ENCODE assay signal across 19 cellular contexts in genomic region chr3:167855306-167855705, GRCh38.
DNase-seq lines count a peak whose midpoint lies in the region; ATAC-seq and TF ChIP-seq lines count a peak whose summit lies in the region.
"Had no signal": no experiment of that assay in that cellular context is flagged by ENCODE, and none has a peak within 500 bp of the region (broad histone marks: within the 10 kb centered on the region; RNA-seq: fewer than 3 reads in every experiment).

No MANE protein-coding gene starts in this region.

- ATAC-seq in RWPE2 (ENCODE audit: low read depth), result peak; percentile 72
- ATAC-seq in foreskin keratinocyte, result peak; percentile 38
- ATAC-seq in GM21825 (IDR thresholded peaks at IDR 0.05; ENCODE audit: unreplicated experiment), result no peak
- ATAC-seq: CD8-positive, alpha-beta T cell had no signal

- H3K9me3 ChIP-seq in RWPE2 (ENCODE audit: severe bottlenecking), result no peaks in the 10 kb centered on the region
- H3K9me3 ChIP-seq: BLaER1, HAP-1 had no signal

- no peaks in the 10 kb centered on the region for H3K4me1 ChIP-seq in RWPE2 (ENCODE audit: insufficient read depth, poor library complexity, severe bottlenecking)
- H3K4me1 ChIP-seq in foreskin keratinocyte, result no peaks in the 10 kb centered on the region
- H3K4me1 ChIP-seq: BLaER1 had no signal

- no peak for TF ChIP-seq CTCF in RWPE2 (IDR thresholded peaks at IDR 0.05; ENCODE audit: poor library complexity, severe bottlenecking)
- TF ChIP-seq CTCF in foreskin keratinocyte (conservative IDR thresholded peaks at IDR 0.05), result no peak

- H3K36me3 ChIP-seq in RWPE2 (ENCODE audit: low read depth), result no peaks in the 10 kb centered on the region
- H3K36me3 ChIP-seq: BLaER1, HAP-1 had no signal

- H3K27me3 ChIP-seq in RWPE2 (ENCODE audit: insufficient read depth, poor library complexity, severe bottlenecking), result peaks cover 3% of the 10 kb centered on the region
- H3K27me3 ChIP-seq in foreskin keratinocyte, result no peaks in the 10 kb centered on the region
- H3K27me3 ChIP-seq: BLaER1 had no signal

- peak; percentile 10 for DNase-seq in HCEC 1CT
- no peak for DNase-seq in RWPE2 (ENCODE audit: low spot score)
- DNase-seq in foreskin keratinocyte, result peak in 1 of 2 donors; percentile 57
- DNase-seq in COLO668 (lab: John Stamatoyannopoulos, UW; ENCODE audit: unreplicated experiment), result no peak
- DNase-seq in hepatic stellate cell (ENCODE audit: low spot score), result no peak
- DNase-seq in COR-L47 (lab: John Stamatoyannopoulos, UW), result no peak
- DNase-seq: Calu3; CD4-positive, CD25-positive, alpha-beta regulatory T cell; CD8-positive, alpha-beta T cell; DMS53; DMS79 treated with DMSO at 0.1 percent for 48 hours; GF-D8; GOT3 had no signal

- H3K4me3 ChIP-seq in RWPE2 (ENCODE audit: severe bottlenecking), result no peak overlapping the region
- H3K4me3 ChIP-seq: BLaER1, HAP-1 had no signal

- H3K27ac ChIP-seq in RWPE2 (ENCODE audit: poor library complexity, severe bottlenecking), result no peak overlapping the region
- H3K27ac ChIP-seq in cingulate gyrus (ENCODE audit: low read depth, low read length), result peak overlapping the region; percentile 4
- H3K27ac ChIP-seq in foreskin keratinocyte, result no peak overlapping the region
- H3K27ac ChIP-seq: 22Rv1, BLaER1, C4-2B had no signal
